Comparison of ENCODE assay signal across 20 cellular contexts in genomic region chr11:128708660-128709059, GRCh38. TPM values are rescaled to one million over a fixed set of nuclear protein-coding genes. Genes with fewer than 3 reads are reported as not detected.
DNase-seq lines count a peak whose midpoint lies in the region; ATAC-seq and TF ChIP-seq lines count a peak whose summit lies in the region.
"Had no signal": no experiment of that assay in that cellular context is flagged by ENCODE, and none has a peak within 500 bp of the region (broad histone marks: within the 10 kb centered on the region; RNA-seq: fewer than 3 reads in every experiment).

No MANE protein-coding gene starts in this region.

- dilution Hi-C loops in mammary epithelial cell (cut with HindIII; ENCODE audit: low sequenced_read_pairs) = no loop called here

- no peak for TF ChIP-seq POLR2A in breast epithelium (IDR thresholded peaks at IDR 0.05)
- no peak for TF ChIP-seq POLR2A in esophagus squamous epithelium (IDR thresholded peaks at IDR 0.05)

- no TSS peak for BruUV-seq in mammary epithelial cell (replicated peaks; lab: Mats Ljungman, UMichigan)

- no peaks in the 10 kb centered on the region for H3K9me3 ChIP-seq in mammary epithelial cell (replicated peaks; ENCODE audit: insufficient read depth, low read length)
- no peaks in the 10 kb centered on the region for H3K9me3 ChIP-seq in breast epithelium
- no peaks in the 10 kb centered on the region for H3K9me3 ChIP-seq in HUES64 (ENCODE audit: insufficient read depth, low read depth, low read length)
- H3K9me3 ChIP-seq in esophagus squamous epithelium = no peaks in the 10 kb centered on the region
- H3K9me3 ChIP-seq in smooth muscle cell (replicated peaks; ENCODE audit: low read depth) = no peaks in the 10 kb centered on the region
- no peaks in the 10 kb centered on the region for H3K9me3 ChIP-seq in BE2C

- H3K27ac ChIP-seq in mammary epithelial cell (ENCODE audit: insufficient read depth, low read depth, low read length) (peak overlapping the region; percentile 88), breast epithelium (peak overlapping the region in 1 of 2 donors; percentile 26), HUES64 (ENCODE audit: low read depth, low read length) (peak overlapping the region; percentile 78), esophagus squamous epithelium (peak overlapping the region in 3 of 4 donors; percentile 27 to 40 (median 36)), smooth muscle cell (ENCODE audit: low read depth) (peak overlapping the region; percentile 60)
- H3K27ac ChIP-seq: cardiac muscle cell, RWPE1 had no signal

- H3K79me2 ChIP-seq in mammary epithelial cell (ENCODE audit: insufficient read depth, low read length) (peaks cover 18% of the 10 kb centered on the region), smooth muscle cell (ENCODE audit: low read depth) (peaks cover 7% of the 10 kb centered on the region)

- CTCF ChIA-PET in mammary epithelial cell (lab: Charles Lee; ENCODE audit: low non-redundant PET) = no interaction called here

- H3K4me3 ChIP-seq in mammary epithelial cell (replicated peaks in 1 of 3; ENCODE audit: insufficient read depth in 1 of 3, low read depth in 2 of 3, low read length in 3 of 3) = no peak overlapping the region
- H3K4me3 ChIP-seq in breast epithelium = no peak overlapping the region
- H3K4me3 ChIP-seq in HUES64 (ENCODE audit: low read length) = no peak overlapping the region
- H3K4me3 ChIP-seq in esophagus squamous epithelium = no peak overlapping the region
- H3K4me3 ChIP-seq in smooth muscle cell = no peak overlapping the region
- H3K4me3 ChIP-seq in BE2C (ENCODE audit: low read depth, low read length) = no peak overlapping the region
- H3K4me3 ChIP-seq: cardiac muscle cell, GM23338 had no signal

- H3K4me2 ChIP-seq in mammary epithelial cell (ENCODE audit: insufficient read depth, low read depth, low read length) (peak overlapping the region; percentile 54), smooth muscle cell (peak overlapping the region; percentile 58)
- H3K4me2 ChIP-seq: GM23338 had no signal

- H3K9ac ChIP-seq in mammary epithelial cell (ENCODE audit: insufficient read depth, low read length) (no peak overlapping the region), HUES64 (ENCODE audit: low read depth, low read length) (peak overlapping the region; percentile 28; the same call in 1 of the 2 replicates), smooth muscle cell (ENCODE audit: low read depth) (no peak overlapping the region)

- in situ Hi-C loops in mammary epithelial cell (cut with MboI; ENCODE audit: low sequenced_read_pairs in 2 of 2) = no loop called here

- TF ChIP-seq CTCF in mammary epithelial cell (conservative IDR thresholded peaks at IDR 0.05 in 1 of 2, IDR thresholded peaks at IDR 0.05 in 1 of 2; ENCODE audit: extremely low read depth in 1 of 2, insufficient read depth in 1 of 2, low read depth in 1 of 2, low read length in 2 of 2) (no peak), breast epithelium (IDR thresholded peaks at IDR 0.05) (no peak), esophagus squamous epithelium (IDR thresholded peaks at IDR 0.05) (no peak), smooth muscle cell (IDR thresholded peaks at IDR 0.05; ENCODE audit: borderline replicate concordance, insufficient read depth, poor library complexity, severe bottlenecking) (no peak), BE2C (IDR thresholded peaks at IDR 0.05; ENCODE audit: low read depth, low read length) (no peak)

- peaks cover 15% of the 10 kb centered on the region for H3F3A ChIP-seq in smooth muscle cell (ENCODE audit: low read depth)

- intact Hi-C loops in mammary epithelial cell (cut with micrococcal nuclease) (no loop called here), breast epithelium (cut with DNase I; ENCODE audit: low total_unique reads) (no loop called here), esophagus squamous epithelium (cut with DNase I) (no loop called here)

- ATAC-seq in HG02870 (IDR thresholded peaks at IDR 0.05; ENCODE audit: unreplicated experiment) = no peak
- ATAC-seq: activated T-cell treated with anti-CD3 and anti-CD28 coated beads, Interleukin-2, amount 50 U/mL, for 4 hours; GM23338 had no signal

- H4K20me1 ChIP-seq in mammary epithelial cell (ENCODE audit: insufficient read depth, low read length) = no peaks in the 10 kb centered on the region
- H4K20me1 ChIP-seq in smooth muscle cell (ENCODE audit: low read depth) = no peaks in the 10 kb centered on the region

- 100% methylated on average over 5 of the region's 5 CpGs for WGBS in mammary epithelial cell (ENCODE audit: low coverage, missing lambda C conversion rate)
- WGBS in HUES64 = 95% methylated on average over 5 of the region's 5 CpGs
- WGBS in esophagus squamous epithelium, 2 donors = 79 to 83% methylated on average over 5 of the region's 5 CpGs
- 96% methylated on average over 5 of the region's 5 CpGs for WGBS in smooth muscle cell (ENCODE audit: low lambda C conversion rate)

- H3K36me3 ChIP-seq in mammary epithelial cell (ENCODE audit: insufficient read depth, low read length) = no peaks in the 10 kb centered on the region
- no peaks in the 10 kb centered on the region for H3K36me3 ChIP-seq in breast epithelium
- no peaks in the 10 kb centered on the region for H3K36me3 ChIP-seq in HUES64 (ENCODE audit: insufficient read depth, low read length)
- H3K36me3 ChIP-seq in esophagus squamous epithelium = no peaks in the 10 kb centered on the region
- no peaks in the 10 kb centered on the region for H3K36me3 ChIP-seq in smooth muscle cell (ENCODE audit: low read depth)
- H3K36me3 ChIP-seq in BE2C = no peaks in the 10 kb centered on the region
- H3K36me3 ChIP-seq: cardiac muscle cell had no signal

- H2AFZ ChIP-seq in mammary epithelial cell (ENCODE audit: low read depth, low read length) = no peak overlapping the region
- no peak overlapping the region for H2AFZ ChIP-seq in smooth muscle cell (ENCODE audit: low read depth)
- H2AFZ ChIP-seq: GM23338 had no signal

- H3K27me3 ChIP-seq in mammary epithelial cell (ENCODE audit: insufficient read depth, low read length) = no peaks in the 10 kb centered on the region
- H3K27me3 ChIP-seq in breast epithelium = peaks cover 0 to 3% of the 10 kb centered on the region in 2 donors
- H3K27me3 ChIP-seq in HUES64 (ENCODE audit: insufficient read depth, low read length) = peaks cover 5% of the 10 kb centered on the region; the same call in 1 of the 2 replicates
- peaks cover 0 to 4% (median 0%) of the 10 kb centered on the region in 4 donors for H3K27me3 ChIP-seq in esophagus squamous epithelium
- H3K27me3 ChIP-seq in smooth muscle cell (ENCODE audit: low read depth) = no peaks in the 10 kb centered on the region
- H3K27me3 ChIP-seq in BE2C = peaks cover 4% of the 10 kb centered on the region; the same call in 1 of the 2 replicates

- no peak for DNase-seq in mammary epithelial cell
- no peak for DNase-seq in breast epithelium (ENCODE audit: low spot score in 2 of 2)
- DNase-seq in esophagus squamous epithelium (lab: John Stamatoyannopoulos, UW) = no peak
- no peak for DNase-seq in smooth muscle cell (lab: John Stamatoyannopoulos, UW; ENCODE audit: unreplicated experiment)
- DNase-seq in SHP77 (lab: John Stamatoyannopoulos, UW) = no peak
- no peak for DNase-seq in BE2C
- DNase-seq: activated CD4-positive, alpha-beta T cell treated with anti-CD3 and anti-CD28 coated beads, Interleukin-2, amount 50 U/mL, for 4 hours; activated T-cell treated with anti-CD3 and anti-CD28 coated beads, Interleukin-2, amount 50 U/mL, for 4 hours; DMS79 treated with DMSO at 0.1 percent for 48 hours; KG1; midbrain; NCI-H2029 treated with DMSO at 0.1 percent for 48 hours; NCI-H446; stimulated activated naive CD4-positive, alpha-beta T cell; T-helper 1 cell had no signal

- H3K4me1 ChIP-seq in mammary epithelial cell (ENCODE audit: insufficient read depth, low read length) = peaks cover 43% of the 10 kb centered on the region
- no peaks in the 10 kb centered on the region for H3K4me1 ChIP-seq in breast epithelium
- peaks cover 21% of the 10 kb centered on the region for H3K4me1 ChIP-seq in HUES64 (ENCODE audit: insufficient read depth, low read length)
- H3K4me1 ChIP-seq in esophagus squamous epithelium = peaks cover 0 to 45% (median 4%) of the 10 kb centered on the region in 3 donors
- H3K4me1 ChIP-seq in smooth muscle cell (ENCODE audit: low read depth) = peaks cover 16% of the 10 kb centered on the region
- H3K4me1 ChIP-seq in BE2C = no peaks in the 10 kb centered on the region

RNA-seq across cellular contexts. Expression of gene FLI1, which starts 14.8 kb away (rescaled TPM):
- total RNA-seq in mammary epithelial cell (1 to 10 TPM in 1 of 2 donors, under 1 TPM in 1; 0.67 to 1.6 TPM), breast epithelium (10 to 100 TPM; 23.9 to 62.2 (median 46.2) TPM), esophagus squamous epithelium (10 to 100 TPM in 2 of 4 donors, 1 to 10 TPM in 2; 1.5 to 24.6 (median 7.4) TPM), smooth muscle cell (2.2 and 4.7 TPM in 2 replicates)
- polyA plus RNA-seq in mammary epithelial cell (7.1 TPM), smooth muscle cell (3.5 and 4.2 TPM in 2 replicates)
- polyA minus RNA-seq in mammary epithelial cell = 40.9 TPM
- polyA plus RNA-seq in HUES64 (2013, experiment 1 of 2) = 1.1 TPM
- 1.8 TPM for polyA plus RNA-seq in HUES64 (2013, experiment 2 of 2)
- 2.7 TPM for polyA plus RNA-seq in BE2C (2012; ENCODE audit: insufficient read depth, insufficient read length, low read depth)
